Comparison of ENCODE assay signal across 1 cellular context in genomic region chr9:137620581-137620980, GRCh38.
TF ChIP-seq lines count a peak whose summit lies in the region.

No MANE protein-coding gene starts in this region.

TF ChIP-seq in GM12878, 131 proteins besides CTCF, POLR2A, EP300 and RAD21:
- 0 out of 2 replicates have a peak, but pooled peaks have one; percentile 24 for TF ChIP-seq DPF2 (IDR thresholded peaks at IDR 0.05)
- TF ChIP-seq ATF3 (IDR thresholded peaks at IDR 0.05; ENCODE audit: borderline replicate concordance, extremely low read depth, low read depth, low read length): no peak
- TF ChIP-seq SIN3A (IDR thresholded peaks at IDR 0.05; ENCODE audit: low read depth, low read length): no peak
- TF ChIP-seq CBX3 (IDR thresholded peaks at IDR 0.05; ENCODE audit: borderline replicate concordance, low read depth): no peak
- TF ChIP-seq HDAC6 (IDR thresholded peaks at IDR 0.05; ENCODE audit: unreplicated experiment): no peak
- TF ChIP-seq PKNOX1 (IDR thresholded peaks at IDR 0.05): no peak
- no peak for TF ChIP-seq STAT3 (IDR thresholded peaks at IDR 0.05; ENCODE audit: low read depth, low read length)
- TF ChIP-seq MLLT1 (IDR thresholded peaks at IDR 0.05): 0 out of 2 replicates have a peak, but pooled peaks have one; percentile 20
- no peak for TF ChIP-seq TCF3 (IDR thresholded peaks at IDR 0.05; ENCODE audit: borderline replicate concordance, insufficient read depth, low read depth, low read length)
